1 cellular context compared by ENCODE assay signal in the genomic region with DNA sequence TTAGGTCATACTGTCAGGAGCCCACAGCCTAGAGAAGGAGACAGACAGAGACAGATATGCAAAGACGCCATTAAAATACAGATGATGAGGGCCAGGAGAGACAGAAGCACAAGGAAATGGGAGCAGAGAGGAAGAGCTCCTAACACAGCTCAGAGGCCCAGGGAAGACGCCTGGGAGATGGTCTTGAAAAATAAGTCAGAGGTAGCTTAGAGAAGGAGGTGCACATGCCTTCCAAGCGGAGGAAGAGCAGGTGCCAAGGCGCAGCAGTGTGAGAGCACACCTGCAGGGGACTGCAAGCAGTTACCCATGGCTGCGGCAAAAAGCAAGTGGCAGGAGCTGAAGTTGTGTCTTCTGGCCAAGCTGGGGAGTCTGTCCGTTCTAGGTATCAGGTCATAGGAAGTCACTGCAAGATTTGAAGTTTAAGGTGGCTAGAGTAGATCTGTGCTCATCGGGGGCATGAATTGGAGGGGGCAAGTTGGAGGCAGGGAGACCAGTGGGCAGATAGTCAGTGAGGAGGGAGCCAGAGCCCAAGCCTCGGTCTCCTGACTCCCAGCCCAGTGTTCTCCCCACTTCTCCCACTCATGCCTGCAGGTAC.
TF ChIP-seq lines count a peak whose summit lies in the region.

No MANE protein-coding gene starts in this region.

TF ChIP-seq in H1, 55 proteins besides CTCF, POLR2A, EP300 and RAD21:
- no peak for TF ChIP-seq BACH1 (IDR thresholded peaks at IDR 0.05; ENCODE audit: low read length)
- TF ChIP-seq CTBP2 (IDR thresholded peaks at IDR 0.05; ENCODE audit: borderline replicate concordance, insufficient read depth, insufficient read length, low read length): no peak
- TF ChIP-seq, protein P1, sequence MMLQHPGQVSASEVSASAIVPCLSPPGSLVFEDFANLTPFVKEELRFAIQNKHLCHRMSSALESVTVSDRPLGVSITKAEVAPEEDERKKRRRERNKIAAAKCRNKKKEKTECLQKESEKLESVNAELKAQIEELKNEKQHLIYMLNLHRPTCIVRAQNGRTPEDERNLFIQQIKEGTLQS (IDR thresholded peaks at IDR 0.05; ENCODE audit: insufficient read depth, low read depth, low read length): no peak
- no peak for TF ChIP-seq CBX8 (IDR thresholded peaks at IDR 0.05; ENCODE audit: borderline replicate concordance, low read depth, low read length)
- no peak for TF ChIP-seq SIX5 (IDR thresholded peaks at IDR 0.05; ENCODE audit: low read depth, low read length)
- no peak for TF ChIP-seq TEAD4 (IDR thresholded peaks at IDR 0.05; ENCODE audit: low read depth, low read length)
- TF ChIP-seq RXRA (IDR thresholded peaks at IDR 0.05; ENCODE audit: insufficient read depth, low read depth, low read length): no peak
- TF ChIP-seq, protein P2, sequence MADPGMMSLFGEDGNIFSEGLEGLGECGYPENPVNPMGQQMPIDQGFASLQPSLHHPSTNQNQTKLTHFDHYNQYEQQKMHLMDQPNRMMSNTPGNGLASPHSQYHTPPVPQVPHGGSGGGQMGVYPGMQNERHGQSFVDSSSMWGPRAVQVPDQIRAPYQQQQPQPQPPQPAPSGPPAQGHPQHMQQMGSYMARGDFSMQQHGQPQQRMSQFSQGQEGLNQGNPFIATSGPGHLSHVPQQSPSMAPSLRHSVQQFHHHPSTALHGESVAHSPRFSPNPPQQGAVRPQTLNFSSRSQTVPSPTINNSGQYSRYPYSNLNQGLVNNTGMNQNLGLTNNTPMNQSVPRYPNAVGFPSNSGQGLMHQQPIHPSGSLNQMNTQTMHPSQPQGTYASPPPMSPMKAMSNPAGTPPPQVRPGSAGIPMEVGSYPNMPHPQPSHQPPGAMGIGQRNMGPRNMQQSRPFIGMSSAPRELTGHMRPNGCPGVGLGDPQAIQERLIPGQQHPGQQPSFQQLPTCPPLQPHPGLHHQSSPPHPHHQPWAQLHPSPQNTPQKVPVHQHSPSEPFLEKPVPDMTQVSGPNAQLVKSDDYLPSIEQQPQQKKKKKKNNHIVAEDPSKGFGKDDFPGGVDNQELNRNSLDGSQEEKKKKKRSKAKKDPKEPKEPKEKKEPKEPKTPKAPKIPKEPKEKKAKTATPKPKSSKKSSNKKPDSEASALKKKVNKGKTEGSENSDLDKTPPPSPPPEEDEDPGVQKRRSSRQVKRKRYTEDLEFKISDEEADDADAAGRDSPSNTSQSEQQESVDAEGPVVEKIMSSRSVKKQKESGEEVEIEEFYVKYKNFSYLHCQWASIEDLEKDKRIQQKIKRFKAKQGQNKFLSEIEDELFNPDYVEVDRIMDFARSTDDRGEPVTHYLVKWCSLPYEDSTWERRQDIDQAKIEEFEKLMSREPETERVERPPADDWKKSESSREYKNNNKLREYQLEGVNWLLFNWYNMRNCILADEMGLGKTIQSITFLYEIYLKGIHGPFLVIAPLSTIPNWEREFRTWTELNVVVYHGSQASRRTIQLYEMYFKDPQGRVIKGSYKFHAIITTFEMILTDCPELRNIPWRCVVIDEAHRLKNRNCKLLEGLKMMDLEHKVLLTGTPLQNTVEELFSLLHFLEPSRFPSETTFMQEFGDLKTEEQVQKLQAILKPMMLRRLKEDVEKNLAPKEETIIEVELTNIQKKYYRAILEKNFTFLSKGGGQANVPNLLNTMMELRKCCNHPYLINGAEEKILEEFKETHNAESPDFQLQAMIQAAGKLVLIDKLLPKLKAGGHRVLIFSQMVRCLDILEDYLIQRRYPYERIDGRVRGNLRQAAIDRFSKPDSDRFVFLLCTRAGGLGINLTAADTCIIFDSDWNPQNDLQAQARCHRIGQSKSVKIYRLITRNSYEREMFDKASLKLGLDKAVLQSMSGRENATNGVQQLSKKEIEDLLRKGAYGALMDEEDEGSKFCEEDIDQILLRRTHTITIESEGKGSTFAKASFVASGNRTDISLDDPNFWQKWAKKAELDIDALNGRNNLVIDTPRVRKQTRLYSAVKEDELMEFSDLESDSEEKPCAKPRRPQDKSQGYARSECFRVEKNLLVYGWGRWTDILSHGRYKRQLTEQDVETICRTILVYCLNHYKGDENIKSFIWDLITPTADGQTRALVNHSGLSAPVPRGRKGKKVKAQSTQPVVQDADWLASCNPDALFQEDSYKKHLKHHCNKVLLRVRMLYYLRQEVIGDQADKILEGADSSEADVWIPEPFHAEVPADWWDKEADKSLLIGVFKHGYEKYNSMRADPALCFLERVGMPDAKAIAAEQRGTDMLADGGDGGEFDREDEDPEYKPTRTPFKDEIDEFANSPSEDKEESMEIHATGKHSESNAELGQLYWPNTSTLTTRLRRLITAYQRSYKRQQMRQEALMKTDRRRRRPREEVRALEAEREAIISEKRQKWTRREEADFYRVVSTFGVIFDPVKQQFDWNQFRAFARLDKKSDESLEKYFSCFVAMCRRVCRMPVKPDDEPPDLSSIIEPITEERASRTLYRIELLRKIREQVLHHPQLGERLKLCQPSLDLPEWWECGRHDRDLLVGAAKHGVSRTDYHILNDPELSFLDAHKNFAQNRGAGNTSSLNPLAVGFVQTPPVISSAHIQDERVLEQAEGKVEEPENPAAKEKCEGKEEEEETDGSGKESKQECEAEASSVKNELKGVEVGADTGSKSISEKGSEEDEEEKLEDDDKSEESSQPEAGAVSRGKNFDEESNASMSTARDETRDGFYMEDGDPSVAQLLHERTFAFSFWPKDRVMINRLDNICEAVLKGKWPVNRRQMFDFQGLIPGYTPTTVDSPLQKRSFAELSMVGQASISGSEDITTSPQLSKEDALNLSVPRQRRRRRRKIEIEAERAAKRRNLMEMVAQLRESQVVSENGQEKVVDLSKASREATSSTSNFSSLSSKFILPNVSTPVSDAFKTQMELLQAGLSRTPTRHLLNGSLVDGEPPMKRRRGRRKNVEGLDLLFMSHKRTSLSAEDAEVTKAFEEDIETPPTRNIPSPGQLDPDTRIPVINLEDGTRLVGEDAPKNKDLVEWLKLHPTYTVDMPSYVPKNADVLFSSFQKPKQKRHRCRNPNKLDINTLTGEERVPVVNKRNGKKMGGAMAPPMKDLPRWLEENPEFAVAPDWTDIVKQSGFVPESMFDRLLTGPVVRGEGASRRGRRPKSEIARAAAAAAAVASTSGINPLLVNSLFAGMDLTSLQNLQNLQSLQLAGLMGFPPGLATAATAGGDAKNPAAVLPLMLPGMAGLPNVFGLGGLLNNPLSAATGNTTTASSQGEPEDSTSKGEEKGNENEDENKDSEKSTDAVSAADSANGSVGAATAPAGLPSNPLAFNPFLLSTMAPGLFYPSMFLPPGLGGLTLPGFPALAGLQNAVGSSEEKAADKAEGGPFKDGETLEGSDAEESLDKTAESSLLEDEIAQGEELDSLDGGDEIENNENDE (IDR thresholded peaks at IDR 0.05; ENCODE audit: insufficient replicate concordance, low read length): no peak
- TF ChIP-seq KDM4A (IDR thresholded peaks at IDR 0.05; ENCODE audit: low read depth, low read length, severe bottlenecking): no peak
- TF ChIP-seq ZNF274 (IDR thresholded peaks at IDR 0.05; ENCODE audit: borderline replicate concordance, extremely low read depth, low read length): no peak
- no peak for TF ChIP-seq YY1 (IDR thresholded peaks at IDR 0.05; ENCODE audit: low read depth, low read length)
- no peak for TF ChIP-seq JUND (IDR thresholded peaks at IDR 0.05; ENCODE audit: low read length)
- TF ChIP-seq, protein P3, sequence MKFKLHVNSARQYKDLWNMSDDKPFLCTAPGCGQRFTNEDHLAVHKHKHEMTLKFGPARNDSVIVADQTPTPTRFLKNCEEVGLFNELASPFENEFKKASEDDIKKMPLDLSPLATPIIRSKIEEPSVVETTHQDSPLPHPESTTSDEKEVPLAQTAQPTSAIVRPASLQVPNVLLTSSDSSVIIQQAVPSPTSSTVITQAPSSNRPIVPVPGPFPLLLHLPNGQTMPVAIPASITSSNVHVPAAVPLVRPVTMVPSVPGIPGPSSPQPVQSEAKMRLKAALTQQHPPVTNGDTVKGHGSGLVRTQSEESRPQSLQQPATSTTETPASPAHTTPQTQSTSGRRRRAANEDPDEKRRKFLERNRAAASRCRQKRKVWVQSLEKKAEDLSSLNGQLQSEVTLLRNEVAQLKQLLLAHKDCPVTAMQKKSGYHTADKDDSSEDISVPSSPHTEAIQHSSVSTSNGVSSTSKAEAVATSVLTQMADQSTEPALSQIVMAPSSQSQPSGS (IDR thresholded peaks at IDR 0.05; ENCODE audit: low read length): no peak
- TF ChIP-seq RBBP5 (IDR thresholded peaks at IDR 0.05; ENCODE audit: borderline replicate concordance, low read depth, low read length): no peak
- no peak for TF ChIP-seq SUZ12 (IDR thresholded peaks at IDR 0.05; ENCODE audit: low read length)
- no peak for TF ChIP-seq CREB1 (IDR thresholded peaks at IDR 0.05)
- no peak for TF ChIP-seq GTF2F1 (IDR thresholded peaks at IDR 0.05; ENCODE audit: borderline replicate concordance, low read depth, low read length)
- no peak for TF ChIP-seq KDM1A (IDR thresholded peaks at IDR 0.05; ENCODE audit: borderline replicate concordance, low read length)
